28 cellular contexts compared by ENCODE assay signal in genomic region chr7:53281312-53281711, GRCh38.
"Had no signal": no experiment of that assay in that cellular context is flagged by ENCODE, and none has a peak within 500 bp of the region (broad histone marks: within the 10 kb centered on the region; RNA-seq: fewer than 3 reads in every experiment).

No MANE protein-coding gene starts in this region.

- FAIRE-seq: colon, endometrium, endothelial cell of umbilical vein, frontal cortex had no signal

- H3K4me1 ChIP-seq: colonic mucosa, esophagus muscularis mucosa, esophagus squamous epithelium, foreskin keratinocyte, gastrocnemius medialis, gastroesophageal sphincter, heart left ventricle, heart right ventricle had no signal

- H3K4me3 ChIP-seq: colonic mucosa, coronary artery, dorsolateral prefrontal cortex, esophagus muscularis mucosa, esophagus squamous epithelium, gastrocnemius medialis, gastroesophageal sphincter, heart left ventricle, heart right ventricle had no signal

- DNase-seq: colonic mucosa; cortex of kidney; dermis blood vessel endothelial cell; dorsolateral prefrontal cortex; effector CD4-positive, alpha-beta T cell; effector CD8-positive, alpha-beta T cell; effector memory CD4-positive, alpha-beta T cell; effector memory CD8-positive, alpha-beta T cell; endodermal cell; erythroblast; esophagus squamous epithelium; foreskin fibroblast; foreskin keratinocyte; foreskin melanocyte; gastrocnemius medialis; glutamatergic neuron; head of caudate nucleus; heart left ventricle; heart right ventricle had no signal

- H3K27me3 ChIP-seq: colonic mucosa, dorsolateral prefrontal cortex, esophagus muscularis mucosa, esophagus squamous epithelium, foreskin keratinocyte, gastrocnemius medialis, gastroesophageal sphincter, heart left ventricle, heart right ventricle had no signal

- ATAC-seq: effector memory CD8-positive, alpha-beta T cell; esophagus mucosa; foreskin keratinocyte; gastrocnemius medialis; gastroesophageal sphincter; heart left ventricle; heart right ventricle had no signal

- H3K9me3 ChIP-seq: colonic mucosa, esophagus squamous epithelium, gastrocnemius medialis had no signal

- H3K36me3 ChIP-seq: colonic mucosa, esophagus muscularis mucosa, esophagus squamous epithelium, gastrocnemius medialis, gastroesophageal sphincter, heart left ventricle, heart right ventricle had no signal

- H3K27ac ChIP-seq: colonic mucosa, coronary artery, dorsolateral prefrontal cortex, epithelial cell of prostate, esophagus muscularis mucosa, esophagus squamous epithelium, foreskin keratinocyte, gastrocnemius medialis, gastroesophageal sphincter, heart right ventricle had no signal
